Comparison of ENCODE assay signal across 2 cellular contexts in the genomic region with DNA sequence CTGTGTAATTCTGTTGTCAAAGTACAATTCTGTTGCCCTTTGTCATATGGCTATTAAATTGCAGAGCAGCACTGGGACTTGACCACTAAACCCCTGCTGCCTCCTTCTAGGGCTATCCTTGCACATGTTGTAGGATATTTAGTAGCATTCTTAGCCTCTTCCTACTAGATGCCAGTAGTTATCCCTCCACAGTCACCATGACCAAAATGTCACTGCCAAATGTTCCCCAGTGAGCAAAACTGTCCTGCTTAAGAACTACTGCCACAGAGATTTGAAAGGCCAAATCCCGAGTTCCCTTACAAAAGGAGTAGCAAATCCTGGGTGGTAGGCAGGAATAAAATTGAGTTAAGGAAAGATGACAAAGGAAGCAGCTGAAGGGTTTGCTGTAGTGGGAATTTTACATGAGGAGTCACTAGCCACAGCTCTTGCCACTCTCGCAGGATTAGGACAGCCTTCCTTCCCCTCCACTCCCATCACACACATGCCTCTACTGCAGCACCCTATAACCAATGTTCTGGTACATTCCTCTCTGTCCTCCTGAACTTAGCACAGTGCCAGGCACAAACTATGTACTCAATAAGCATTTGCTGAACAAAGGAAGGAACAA.
TF ChIP-seq lines count a peak whose summit lies in the region.

No MANE protein-coding gene starts in this region.

TF ChIP-seq in SK-N-SH, 30 proteins besides CTCF, POLR2A, EP300 and RAD21 (continued from another document):
- TF ChIP-seq, protein P1, sequence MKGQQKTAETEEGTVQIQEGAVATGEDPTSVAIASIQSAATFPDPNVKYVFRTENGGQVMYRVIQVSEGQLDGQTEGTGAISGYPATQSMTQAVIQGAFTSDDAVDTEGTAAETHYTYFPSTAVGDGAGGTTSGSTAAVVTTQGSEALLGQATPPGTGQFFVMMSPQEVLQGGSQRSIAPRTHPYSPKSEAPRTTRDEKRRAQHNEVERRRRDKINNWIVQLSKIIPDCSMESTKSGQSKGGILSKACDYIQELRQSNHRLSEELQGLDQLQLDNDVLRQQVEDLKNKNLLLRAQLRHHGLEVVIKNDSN (IDR thresholded peaks at IDR 0.05; ENCODE audit: borderline replicate concordance, low read depth), result no peak
- TF ChIP-seq ELF1 (IDR thresholded peaks at IDR 0.05) (no peak), MEF2A (IDR thresholded peaks at IDR 0.05; ENCODE audit: borderline replicate concordance, low read depth) (no peak)

TF ChIP-seq in SK-N-SH treated with all-trans-retinoic acid at 6 μM for 48 hours, 23 proteins besides CTCF, POLR2A, EP300 and RAD21 (continued from another document):
- TF ChIP-seq CSDC2 (CRISPR knock-in tag; IDR thresholded peaks at IDR 0.05) (no peak), BACH2 (CRISPR knock-in tag; IDR thresholded peaks at IDR 0.05; ENCODE audit: borderline replicate concordance) (no peak), ESRRG (CRISPR knock-in tag; IDR thresholded peaks at IDR 0.05) (no peak), PPARA (CRISPR knock-in tag; IDR thresholded peaks at IDR 0.05; ENCODE audit: borderline replicate concordance) (no peak), SNAI2 (CRISPR knock-in tag; IDR thresholded peaks at IDR 0.05) (no peak), ISL1 (CRISPR knock-in tag; IDR thresholded peaks at IDR 0.05) (no peak)
- TF ChIP-seq, protein P2, sequence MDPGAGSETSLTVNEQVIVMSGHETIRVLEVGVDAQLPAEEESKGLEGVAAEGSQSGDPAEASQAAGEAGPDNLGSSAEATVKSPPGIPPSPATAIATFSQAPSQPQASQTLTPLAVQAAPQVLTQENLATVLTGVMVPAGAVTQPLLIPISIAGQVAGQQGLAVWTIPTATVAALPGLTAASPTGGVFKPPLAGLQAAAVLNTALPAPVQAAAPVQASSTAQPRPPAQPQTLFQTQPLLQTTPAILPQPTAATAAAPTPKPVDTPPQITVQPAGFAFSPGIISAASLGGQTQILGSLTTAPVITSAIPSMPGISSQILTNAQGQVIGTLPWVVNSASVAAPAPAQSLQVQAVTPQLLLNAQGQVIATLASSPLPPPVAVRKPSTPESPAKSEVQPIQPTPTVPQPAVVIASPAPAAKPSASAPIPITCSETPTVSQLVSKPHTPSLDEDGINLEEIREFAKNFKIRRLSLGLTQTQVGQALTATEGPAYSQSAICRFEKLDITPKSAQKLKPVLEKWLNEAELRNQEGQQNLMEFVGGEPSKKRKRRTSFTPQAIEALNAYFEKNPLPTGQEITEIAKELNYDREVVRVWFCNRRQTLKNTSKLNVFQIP (CRISPR knock-in tag; IDR thresholded peaks at IDR 0.05; ENCODE audit: borderline replicate concordance, low read depth), result no peak
- TF ChIP-seq, protein P3, sequence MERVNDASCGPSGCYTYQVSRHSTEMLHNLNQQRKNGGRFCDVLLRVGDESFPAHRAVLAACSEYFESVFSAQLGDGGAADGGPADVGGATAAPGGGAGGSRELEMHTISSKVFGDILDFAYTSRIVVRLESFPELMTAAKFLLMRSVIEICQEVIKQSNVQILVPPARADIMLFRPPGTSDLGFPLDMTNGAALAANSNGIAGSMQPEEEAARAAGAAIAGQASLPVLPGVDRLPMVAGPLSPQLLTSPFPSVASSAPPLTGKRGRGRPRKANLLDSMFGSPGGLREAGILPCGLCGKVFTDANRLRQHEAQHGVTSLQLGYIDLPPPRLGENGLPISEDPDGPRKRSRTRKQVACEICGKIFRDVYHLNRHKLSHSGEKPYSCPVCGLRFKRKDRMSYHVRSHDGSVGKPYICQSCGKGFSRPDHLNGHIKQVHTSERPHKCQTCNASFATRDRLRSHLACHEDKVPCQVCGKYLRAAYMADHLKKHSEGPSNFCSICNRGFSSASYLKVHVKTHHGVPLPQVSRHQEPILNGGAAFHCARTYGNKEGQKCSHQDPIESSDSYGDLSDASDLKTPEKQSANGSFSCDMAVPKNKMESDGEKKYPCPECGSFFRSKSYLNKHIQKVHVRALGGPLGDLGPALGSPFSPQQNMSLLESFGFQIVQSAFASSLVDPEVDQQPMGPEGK (CRISPR knock-in tag; IDR thresholded peaks at IDR 0.05; ENCODE audit: borderline replicate concordance), result no peak
